In genomic region chr10:29506324-29506900, GRCh38 we compare ENCODE assay signal across 8 cellular contexts.
DNase-seq lines count a peak whose midpoint lies in the region; ATAC-seq and TF ChIP-seq lines count a peak whose summit lies in the region.
"Not testable (repeated sequence)": the region's sequence is repeated elsewhere in the genome, so short reads cannot be mapped to it uniquely, and the experiment has no call there.

No MANE protein-coding gene starts in this region.

- H3K27ac ChIP-seq in GM23338 (ENCODE audit: low read depth); endodermal cell (ENCODE audit: low read depth, low read length); right cardiac atrium (ENCODE audit: low read length); neural progenitor cell: not testable (repeated sequence)
- H3K27ac ChIP-seq in gastrocnemius medialis (peak overlapping the region; percentile 32 to 59 (median 43)), thoracic aorta (peak overlapping the region; percentile 38 to 42)

- H3K4me1 ChIP-seq in GM23338 (ENCODE audit: insufficient read depth); endodermal cell (ENCODE audit: control insufficient read depth, insufficient read depth, low read length); right cardiac atrium (ENCODE audit: control insufficient read depth, insufficient read depth, low read length); neural progenitor cell; thoracic aorta (ENCODE audit: control insufficient read depth in 1 of 2, low read depth in 2 of 2): not testable (repeated sequence)
- H3K4me1 ChIP-seq in gastrocnemius medialis: peaks cover 32 to 41% of the 10 kb centered on the region in 2 donors

- H3K79me2 ChIP-seq in GM23338 (replicated peaks; ENCODE audit: insufficient read depth); neural progenitor cell (ENCODE audit: low read depth): not testable (repeated sequence)

- not testable (repeated sequence) for TF ChIP-seq POLR2A in gastrocnemius medialis (IDR thresholded peaks at IDR 0.05)

- WGBS in endodermal cell (ENCODE audit: insufficient coverage in 1 of 2, insufficient read length in 1 of 2), 2 experiments: 73 to 86% methylated on average over 3 to 7 of the region's 11 CpGs
- WGBS in right cardiac atrium: 84% methylated on average over 8 of the region's 11 CpGs

- in situ Hi-C loops in gastrocnemius medialis (cut with MboI; ENCODE audit: low sequenced_read_pairs in 4 of 4): loop anchor here in 1 of 4 donors (25.0 kb wide), 1 partner anchor 1156 kb away; no protein-coding TSS in a partner anchor

- intact Hi-C loops in right cardiac atrium (cut with DNase I); gastrocnemius medialis (cut with DNase I; ENCODE audit: low total_unique reads): not testable (repeated sequence)

- not testable (repeated sequence) for H3K9me3 Mint-ChIP-seq in GM23338; activated naive CD4-positive, alpha-beta T cell treated with anti-CD3 and anti-CD28 coated beads, Interleukin-2, amount 50 U/mL, for 72 hours; endodermal cell; neural progenitor cell

- H3F3A ChIP-seq in GM23338 (replicated peaks; ENCODE audit: low read depth); neural progenitor cell (ENCODE audit: low read depth): not testable (repeated sequence)

- H3K27me3 ChIP-seq in GM23338 (ENCODE audit: insufficient read depth); endodermal cell (ENCODE audit: control insufficient read depth, insufficient read depth, low read length, poor library complexity, severe bottlenecking); right cardiac atrium (ENCODE audit: control insufficient read depth, insufficient read depth); neural progenitor cell; gastrocnemius medialis; thoracic aorta (replicated peaks; ENCODE audit: insufficient read depth): not testable (repeated sequence)

- H3K9me3 ChIP-seq in endodermal cell (ENCODE audit: control insufficient read depth, low read length); right cardiac atrium (ENCODE audit: control insufficient read depth, low read length); neural progenitor cell (ENCODE audit: low read depth); gastrocnemius medialis; thoracic aorta: not testable (repeated sequence)

- H3K9me2 ChIP-seq in GM23338 (ENCODE audit: insufficient read depth): not testable (repeated sequence)

- H3K27me3 Mint-ChIP-seq in GM23338 (ENCODE audit: insufficient read depth, low read depth, poor library complexity); endodermal cell (ENCODE audit: insufficient read depth); neural progenitor cell (ENCODE audit: insufficient read depth, low read depth): not testable (repeated sequence)

- not testable (repeated sequence) for H3K9ac ChIP-seq in endodermal cell (ENCODE audit: extremely low read depth, low read length, poor library complexity, severe bottlenecking); neural progenitor cell

- not testable (repeated sequence) for H3K36me3 Mint-ChIP-seq in GM23338 (ENCODE audit: low read depth); activated naive CD4-positive, alpha-beta T cell treated with anti-CD3 and anti-CD28 coated beads, Interleukin-2, amount 50 U/mL, for 72 hours; neural progenitor cell
- H3K36me3 Mint-ChIP-seq in endodermal cell (ENCODE audit: low read depth): peaks cover 12% of the 10 kb centered on the region

- not testable (repeated sequence) for H3K4me2 ChIP-seq in GM23338, neural progenitor cell

- H3K27ac Mint-ChIP-seq in GM23338, endodermal cell, neural progenitor cell: not testable (repeated sequence)
- peak overlapping the region; percentile 1 to 69 for H3K27ac Mint-ChIP-seq in activated naive CD4-positive, alpha-beta T cell treated with anti-CD3 and anti-CD28 coated beads, Interleukin-2, amount 50 U/mL, for 72 hours

- H3K4me1 Mint-ChIP-seq in GM23338: not testable (repeated sequence)
- H3K4me1 Mint-ChIP-seq in endodermal cell (peaks cover 20% of the 10 kb centered on the region), neural progenitor cell (peaks cover 10% of the 10 kb centered on the region)

- not testable (repeated sequence) for H3K4me3 Mint-ChIP-seq in GM23338, endodermal cell
- peak overlapping the region; percentile 50 for H3K4me3 Mint-ChIP-seq in neural progenitor cell

- not testable (repeated sequence) for H3K4me3 ChIP-seq in GM23338; endodermal cell (ENCODE audit: low read length); right cardiac atrium (ENCODE audit: low read length); neural progenitor cell; gastrocnemius medialis; thoracic aorta

- not testable (repeated sequence) for H2AFZ ChIP-seq in GM23338; neural progenitor cell (replicated peaks)

- ATAC-seq in GM23338 (peak; percentile 72), right cardiac atrium (peak; percentile 16 to 29)
- peak; percentile 48 to 55 for ATAC-seq in activated CD4-positive, CD25-positive, alpha-beta regulatory T cell treated with anti-CD3 and anti-CD28 coated beads, Interleukin-2, amount 50 U/mL, for 24 hours
- peak in 1 of 2 donors; percentile 53 for ATAC-seq in activated naive CD4-positive, alpha-beta T cell treated with anti-CD3 and anti-CD28 coated beads, Interleukin-2, amount 50 U/mL, for 72 hours
- not testable (repeated sequence) for ATAC-seq in gastrocnemius medialis; thoracic aorta (ENCODE audit: insufficient number of reproducible peaks, low FRiP score, low read depth)

- DNase-seq in GM23338 (ENCODE audit: low spot score) (peak; percentile 31), endodermal cell (peak; percentile 81), neural progenitor cell (ENCODE audit: low spot score) (peak; percentile 77)
- DNase-seq in activated naive CD4-positive, alpha-beta T cell treated with anti-CD3 and anti-CD28 coated beads, Interleukin-2, amount 50 U/mL, for 72 hours (ENCODE audit: low spot score in 2 of 2); right cardiac atrium; gastrocnemius medialis; thoracic aorta (ENCODE audit: low spot score): not testable (repeated sequence)

- not testable (repeated sequence) for H4K20me1 ChIP-seq in GM23338 (replicated peaks; ENCODE audit: insufficient read depth); neural progenitor cell (ENCODE audit: low read depth)

- not testable (repeated sequence) for TF ChIP-seq CTCF in GM23338 (conservative IDR thresholded peaks at IDR 0.05; ENCODE audit: low read depth in 2 of 2); endodermal cell (conservative IDR thresholded peaks at IDR 0.05); neural progenitor cell (IDR thresholded peaks at IDR 0.05); gastrocnemius medialis (IDR thresholded peaks at IDR 0.05 in 4 of 5, conservative IDR thresholded peaks at IDR 0.05 in 1 of 5); thoracic aorta (IDR thresholded peaks at IDR 0.05)

- H3K36me3 ChIP-seq in GM23338 (ENCODE audit: insufficient read depth); neural progenitor cell: not testable (repeated sequence)
- H3K36me3 ChIP-seq in endodermal cell (ENCODE audit: control insufficient read depth, insufficient read depth, low read length) (peaks cover 22% of the 10 kb centered on the region), gastrocnemius medialis (peaks cover 0 to 49% of the 10 kb centered on the region in 2 donors), thoracic aorta (peaks cover 34% of the 10 kb centered on the region)
